ENCODE assay signal across 2 cellular contexts in the genomic region with DNA sequence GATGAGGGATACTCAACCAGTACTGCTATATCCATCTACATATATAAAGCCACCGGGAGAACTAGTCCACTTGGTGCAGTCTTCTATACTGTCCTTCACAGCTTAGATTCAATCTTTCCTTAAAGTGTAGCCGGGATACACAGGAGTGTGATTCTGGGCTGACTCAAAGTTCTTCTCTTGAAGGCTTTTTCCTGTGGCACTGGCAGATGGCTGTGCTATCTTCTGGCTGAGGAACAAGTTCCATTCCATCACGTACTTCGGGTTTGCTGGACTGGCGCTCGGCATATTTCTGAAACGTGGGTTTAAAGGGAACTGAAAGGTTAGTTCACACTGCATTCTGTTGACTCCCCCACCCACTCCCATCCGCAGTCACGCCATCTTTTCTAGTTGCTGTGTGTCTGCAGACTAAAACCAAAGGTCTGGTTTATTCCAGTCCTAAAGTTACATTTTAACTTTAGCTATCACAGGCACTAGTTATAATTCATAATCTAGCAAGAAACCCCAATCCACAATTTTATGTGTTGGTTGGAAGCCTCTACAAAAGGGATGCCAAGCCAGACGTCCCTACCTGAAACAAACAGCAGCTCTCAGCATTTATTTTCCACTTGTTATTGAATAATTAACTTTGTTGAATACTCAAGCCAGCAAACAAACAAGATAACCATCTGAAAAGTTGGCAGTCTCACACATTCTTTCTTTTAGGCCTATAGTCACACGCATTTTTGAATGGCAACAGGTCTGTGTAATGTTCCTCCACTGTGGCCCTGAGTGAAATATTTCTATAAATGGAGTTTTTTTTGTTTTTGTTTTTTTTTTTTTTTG.
TF ChIP-seq lines count a peak whose summit lies in the region.

No MANE protein-coding gene starts in this region.

TF ChIP-seq in liver, 16 proteins besides CTCF, POLR2A, EP300 and RAD21:
- TF ChIP-seq, protein P1, sequence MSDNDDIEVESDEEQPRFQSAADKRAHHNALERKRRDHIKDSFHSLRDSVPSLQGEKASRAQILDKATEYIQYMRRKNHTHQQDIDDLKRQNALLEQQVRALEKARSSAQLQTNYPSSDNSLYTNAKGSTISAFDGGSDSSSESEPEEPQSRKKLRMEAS (IDR thresholded peaks at IDR 0.05), result no peak
- TF ChIP-seq SP1 (IDR thresholded peaks at IDR 0.05), result peak; percentile 79
- peak; percentile 23 to 46 for TF ChIP-seq EGR1 (IDR thresholded peaks at IDR 0.05; ENCODE audit: low read depth in 2 of 2)
- peak; percentile 30 to 58 for TF ChIP-seq RXRA (IDR thresholded peaks at IDR 0.05)
- TF ChIP-seq REST (IDR thresholded peaks at IDR 0.05), result peak; percentile 64
- TF ChIP-seq FOXA2 (IDR thresholded peaks at IDR 0.05), result peak; percentile 48
- TF ChIP-seq GABPA (IDR thresholded peaks at IDR 0.05 in 1 of 2, conservative IDR thresholded peaks at IDR 0.05 in 1 of 2), result no peak
- no peak for TF ChIP-seq JUND (IDR thresholded peaks at IDR 0.05)
- TF ChIP-seq HNF4A (conservative IDR thresholded peaks at IDR 0.05), result peak in 1 of 2 donors; percentile 50
- peak; percentile 35 for TF ChIP-seq FOXA1 (IDR thresholded peaks at IDR 0.05)
- TF ChIP-seq HNF4G (IDR thresholded peaks at IDR 0.05), result no peak
- TF ChIP-seq YY1 (IDR thresholded peaks at IDR 0.05), result peak; percentile 95
- no peak for TF ChIP-seq NR2F2 (IDR thresholded peaks at IDR 0.05)
TF ChIP-seq in liver: peak in this region for 8.

TF ChIP-seq in HepG2, 621 proteins besides CTCF, POLR2A, EP300 and RAD21:
- TF ChIP-seq ZFP41 (CRISPR knock-in tag; IDR thresholded peaks at IDR 0.05; ENCODE audit: borderline replicate concordance) (no peak), SETDB1 (CRISPR knock-in tag; IDR thresholded peaks at IDR 0.05; ENCODE audit: borderline replicate concordance) (no peak), FOXA3 (CRISPR knock-in tag; IDR thresholded peaks at IDR 0.05) (no peak), SMAD9 (CRISPR knock-in tag; IDR thresholded peaks at IDR 0.05) (no peak), RFXAP (CRISPR knock-in tag; IDR thresholded peaks at IDR 0.05; ENCODE audit: borderline replicate concordance) (no peak), EHMT2 (IDR thresholded peaks at IDR 0.05; ENCODE audit: borderline replicate concordance, low read depth, low read length) (no peak), NKX3-1 (CRISPR knock-in tag; IDR thresholded peaks at IDR 0.05) (no peak), CAMTA2 (CRISPR knock-in tag; IDR thresholded peaks at IDR 0.05; ENCODE audit: borderline replicate concordance) (no peak)
- TF ChIP-seq, protein P2, sequence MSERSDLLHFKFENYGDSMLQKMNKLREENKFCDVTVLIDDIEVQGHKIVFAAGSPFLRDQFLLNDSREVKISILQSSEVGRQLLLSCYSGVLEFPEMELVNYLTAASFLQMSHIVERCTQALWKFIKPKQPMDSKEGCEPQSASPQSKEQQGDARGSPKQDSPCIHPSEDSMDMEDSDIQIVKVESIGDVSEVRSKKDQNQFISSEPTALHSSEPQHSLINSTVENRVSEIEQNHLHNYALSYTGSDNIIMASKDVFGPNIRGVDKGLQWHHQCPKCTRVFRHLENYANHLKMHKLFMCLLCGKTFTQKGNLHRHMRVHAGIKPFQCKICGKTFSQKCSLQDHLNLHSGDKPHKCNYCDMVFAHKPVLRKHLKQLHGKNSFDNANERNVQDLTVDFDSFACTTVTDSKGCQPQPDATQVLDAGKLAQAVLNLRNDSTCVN (CRISPR knock-in tag; IDR thresholded peaks at IDR 0.05; ENCODE audit: borderline replicate concordance), result no peak
- TF ChIP-seq, protein P3, sequence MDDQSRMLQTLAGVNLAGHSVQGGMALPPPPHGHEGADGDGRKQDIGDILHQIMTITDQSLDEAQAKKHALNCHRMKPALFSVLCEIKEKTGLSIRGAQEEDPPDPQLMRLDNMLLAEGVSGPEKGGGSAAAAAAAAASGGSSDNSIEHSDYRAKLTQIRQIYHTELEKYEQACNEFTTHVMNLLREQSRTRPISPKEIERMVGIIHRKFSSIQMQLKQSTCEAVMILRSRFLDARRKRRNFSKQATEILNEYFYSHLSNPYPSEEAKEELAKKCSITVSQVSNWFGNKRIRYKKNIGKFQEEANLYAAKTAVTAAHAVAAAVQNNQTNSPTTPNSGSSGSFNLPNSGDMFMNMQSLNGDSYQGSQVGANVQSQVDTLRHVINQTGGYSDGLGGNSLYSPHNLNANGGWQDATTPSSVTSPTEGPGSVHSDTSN (CRISPR knock-in tag; IDR thresholded peaks at IDR 0.05; ENCODE audit: borderline replicate concordance), result no peak
